ENCODE assay signal across 10 cellular contexts in genomic region chr20:46017272-46017671, GRCh38. TPM values are rescaled to one million over a fixed set of nuclear protein-coding genes. Genes with fewer than 3 reads are reported as not detected.
"Had no signal": no experiment of that assay in that cellular context is flagged by ENCODE, and none has a peak within 500 bp of the region (broad histone marks: within the 10 kb centered on the region; RNA-seq: fewer than 3 reads in every experiment).

No MANE protein-coding gene starts in this region.

- H2AFZ ChIP-seq: GM23248 had no signal

- H3K9ac ChIP-seq: GM23248 had no signal

- H3K9me3 ChIP-seq: HAP-1 had no signal

- H3K4me3 ChIP-seq: GM23248, HAP-1 had no signal

- H3K36me3 ChIP-seq: HAP-1 had no signal

- DNase-seq: GM23248, GOT3, H7, HFFc6, KG1 had no signal

- ATAC-seq: HCT116 had no signal

- H3K27ac ChIP-seq: GM23248, HL-60 had no signal

RNA-seq across cellular contexts. Expression of gene MMP9, which starts 8.6 kb away (rescaled TPM):
- total RNA-seq: GM23248, H4, HFFc6 had no signal
- polyA plus RNA-seq: IgD-negative memory B cell had no signal

RNA-seq across cellular contexts. Expression of gene SLC12A5, which starts 11.7 kb away (rescaled TPM):
- total RNA-seq: GM23248 had no signal
